ENCODE assay signal across 8 cellular contexts in the genomic region with DNA sequence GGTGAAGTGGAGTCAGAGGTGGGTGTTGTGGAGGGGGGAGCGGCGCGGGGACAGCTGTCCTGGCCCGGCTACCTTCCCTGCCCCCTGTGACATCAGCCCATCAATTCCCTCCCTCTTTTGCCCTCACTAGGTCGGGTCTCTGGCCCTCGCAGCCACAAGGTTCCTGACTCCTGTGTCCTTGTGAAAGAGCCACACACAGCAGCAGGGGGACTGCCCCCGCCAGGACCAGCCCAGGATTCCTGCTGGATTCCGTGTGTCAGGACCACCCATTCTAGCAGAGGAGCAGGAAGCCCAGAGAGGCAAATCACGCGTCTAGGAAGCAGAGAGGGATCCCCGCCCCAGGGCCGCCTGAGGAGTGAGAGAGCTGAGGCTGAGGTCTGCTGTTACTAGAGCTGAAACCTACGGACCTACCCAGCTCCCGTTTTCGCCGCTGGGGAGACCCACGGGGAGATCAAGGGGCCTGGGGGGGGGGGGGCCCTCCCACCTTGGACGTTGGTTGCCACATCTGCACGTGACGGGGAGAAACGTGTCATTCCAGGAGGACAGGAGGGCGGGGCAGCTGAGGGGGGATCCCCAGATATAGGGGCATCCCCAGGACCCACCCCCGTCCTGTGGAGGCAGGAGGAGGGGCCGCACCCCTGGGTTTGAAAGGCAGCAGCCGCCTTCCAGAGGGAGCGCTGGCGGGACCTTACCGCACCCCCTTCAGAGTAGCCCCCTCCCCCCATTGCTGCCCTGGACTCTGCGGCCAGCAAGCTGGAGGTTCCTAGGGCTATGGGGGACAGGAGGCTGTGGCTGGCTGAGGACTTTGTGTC. TPM values are rescaled to one million over a fixed set of nuclear protein-coding genes. Genes with fewer than 3 reads are reported as not detected.
DNase-seq lines count a peak whose midpoint lies in the region; ATAC-seq and TF ChIP-seq lines count a peak whose summit lies in the region.

No MANE protein-coding gene starts in this region.

- no peaks in the 10 kb centered on the region for H3K9me3 Mint-ChIP-seq in activated T-helper 1 cell treated with anti-CD3 and anti-CD28 coated beads, Interleukin-12 subunit alpha, Interleukin-12 subunit beta, Interleukin-2, Interleukin-4 antibody, amounts not matched to agents 30 ng/mL and 10 ng/mL and 1 ng/mL, durations not matched to agents 14 hours and 24 hours and 36 hours

- peaks cover 3% of the 10 kb centered on the region for H3K27me3 ChIP-seq in iPS-15b (ENCODE audit: control insufficient read depth, insufficient read depth, low read length)

- H3K9me3 ChIP-seq in iPS-15b (ENCODE audit: control insufficient read depth, insufficient read depth, low read length): no peaks in the 10 kb centered on the region

- H3K27ac Mint-ChIP-seq in activated T-helper 1 cell treated with anti-CD3 and anti-CD28 coated beads, Interleukin-12 subunit alpha, Interleukin-12 subunit beta, Interleukin-2, Interleukin-4 antibody, amounts not matched to agents 30 ng/mL and 10 ng/mL and 1 ng/mL, durations not matched to agents 14 hours and 24 hours and 36 hours: peak overlapping the region; percentile 71

- H3K36me3 Mint-ChIP-seq in activated T-helper 1 cell treated with anti-CD3 and anti-CD28 coated beads, Interleukin-12 subunit alpha, Interleukin-12 subunit beta, Interleukin-2, Interleukin-4 antibody, amounts not matched to agents 30 ng/mL and 10 ng/mL and 1 ng/mL, durations not matched to agents 14 hours and 24 hours and 36 hours (ENCODE audit: low read depth): no peaks in the 10 kb centered on the region

- H3K4me3 ChIP-seq in GM12864 (ENCODE audit: low read depth, low read length) (peak overlapping the region; percentile 59), iPS-15b (ENCODE audit: low read depth, low read length) (peak overlapping the region; percentile 70)

- peaks cover 6% of the 10 kb centered on the region for H3K4me1 ChIP-seq in iPS-15b (ENCODE audit: control insufficient read depth, insufficient read depth, low read length)

- no peaks in the 10 kb centered on the region for H3K36me3 ChIP-seq in iPS-15b (ENCODE audit: control insufficient read depth, insufficient read depth, low read length)

- intact Hi-C loops in activated T-helper 1 cell treated with anti-CD3 and anti-CD28 coated beads, Interleukin-12 subunit alpha, Interleukin-12 subunit beta, Interleukin-2, Interleukin-4 antibody, amounts not matched to agents 30 ng/mL and 10 ng/mL and 1 ng/mL, durations not matched to agents 14 hours and 24 hours and 36 hours (cut with micrococcal nuclease): loop anchor here (1.0 kb wide), 5 partner anchors 12 to 149 kb away; a partner anchor contains a TSS

- DNase-seq in GM12864 (ENCODE audit: low read depth): no peak
- no peak for DNase-seq in activated T-helper 1 cell treated with anti-CD3 and anti-CD28 coated beads, Interleukin-12 subunit alpha, Interleukin-12 subunit beta, Interleukin-2, Interleukin-4 antibody, amounts not matched to agents 30 ng/mL and 10 ng/mL and 1 ng/mL, durations not matched to agents 14 hours and 24 hours and 36 hours (ENCODE audit: low spot score)
- DNase-seq in stimulated activated CD4-positive, alpha-beta T cell treated with anti-CD3 and anti-CD28 coated beads, Interleukin-4, amount 100 ng/mL, for 4 hours: peak; percentile 63 to 66
- DNase-seq in NCI-H2029 treated with DMSO at 0.1 percent for 48 hours (lab: John Stamatoyannopoulos, UW): no peak
- no peak for DNase-seq in NCI-H526 treated with DMSO at 0.1 percent for 48 hours (lab: John Stamatoyannopoulos, UW)

- H3K27me3 Mint-ChIP-seq in activated T-helper 1 cell treated with anti-CD3 and anti-CD28 coated beads, Interleukin-12 subunit alpha, Interleukin-12 subunit beta, Interleukin-2, Interleukin-4 antibody, amounts not matched to agents 30 ng/mL and 10 ng/mL and 1 ng/mL, durations not matched to agents 14 hours and 24 hours and 36 hours (ENCODE audit: insufficient read depth): peaks cover 6% of the 10 kb centered on the region

- ATAC-seq in HG02973 (IDR thresholded peaks at IDR 0.05; ENCODE audit: unreplicated experiment) (peak; percentile 25), GM19351 (IDR thresholded peaks at IDR 0.05; ENCODE audit: unreplicated experiment) (no peak)

- peak overlapping the region; percentile 88 for H3K9ac ChIP-seq in iPS-15b (ENCODE audit: low read depth, low read length)

- peaks cover 22% of the 10 kb centered on the region for H3K4me1 Mint-ChIP-seq in activated T-helper 1 cell treated with anti-CD3 and anti-CD28 coated beads, Interleukin-12 subunit alpha, Interleukin-12 subunit beta, Interleukin-2, Interleukin-4 antibody, amounts not matched to agents 30 ng/mL and 10 ng/mL and 1 ng/mL, durations not matched to agents 14 hours and 24 hours and 36 hours (ENCODE audit: low read depth)

- H3K4me3 Mint-ChIP-seq in activated T-helper 1 cell treated with anti-CD3 and anti-CD28 coated beads, Interleukin-12 subunit alpha, Interleukin-12 subunit beta, Interleukin-2, Interleukin-4 antibody, amounts not matched to agents 30 ng/mL and 10 ng/mL and 1 ng/mL, durations not matched to agents 14 hours and 24 hours and 36 hours: peak overlapping the region; percentile 47

- no peak for TF ChIP-seq CTCF in GM12864 (IDR thresholded peaks at IDR 0.05; ENCODE audit: low read depth, low read length, missing control alignments)

RNA-seq across cellular contexts. Expression of a gene that starts 12.5 kb away (rescaled TPM):
- total RNA-seq in activated T-helper 1 cell treated with anti-CD3 and anti-CD28 coated beads, Interleukin-12 subunit alpha, Interleukin-12 subunit beta, Interleukin-2, Interleukin-4 antibody, amounts not matched to agents 30 ng/mL and 10 ng/mL and 1 ng/mL, durations not matched to agents 14 hours and 24 hours and 36 hours: 86.6 and 91.6 TPM in 2 replicates

RNA-seq across cellular contexts. Expression of a gene that starts 47.1 kb away (rescaled TPM):
- 1.1 and 1.2 TPM in 2 replicates for total RNA-seq in activated T-helper 1 cell treated with anti-CD3 and anti-CD28 coated beads, Interleukin-12 subunit alpha, Interleukin-12 subunit beta, Interleukin-2, Interleukin-4 antibody, amounts not matched to agents 30 ng/mL and 10 ng/mL and 1 ng/mL, durations not matched to agents 14 hours and 24 hours and 36 hours

Comparison
In these comparisons a context has a peak if more than half of its experiments do, and no peak if none do; other contexts are left out.
1. DNase-seq: peak in stimulated activated CD4-positive, alpha-beta T cell treated with anti-CD3 and anti-CD28 coated beads, Interleukin-4, amount 100 ng/mL, for 4 hours (2 of 2); none in GM12864 (single experiment), activated T-helper 1 cell treated with anti-CD3 and anti-CD28 coated beads, Interleukin-12 subunit alpha, Interleukin-12 subunit beta, Interleukin-2, Interleukin-4 antibody, amounts not matched to agents 30 ng/mL and 10 ng/mL and 1 ng/mL, durations not matched to agents 14 hours and 24 hours and 36 hours (single experiment), NCI-H2029 treated with DMSO at 0.1 percent for 48 hours (single experiment) and NCI-H526 treated with DMSO at 0.1 percent for 48 hours (single experiment).